Comparison of ENCODE assay signal across 8 cellular contexts in genomic region chr7:3300651-3301471, GRCh38. TPM values are rescaled to one million over a fixed set of nuclear protein-coding genes. Genes with fewer than 3 reads are reported as not detected.
A peak's percentile ranks its signal among the peaks of the same experiment; 100 is the strongest.
DNase-seq lines count a peak whose midpoint lies in the region; ATAC-seq and TF ChIP-seq lines count a peak whose summit lies in the region.

Gene SDK1 (plus strand): TSS chr7:3301252. CDS start chr7:3301587, 335 bp downstream.

- DNase-seq in DMS153 (lab: John Stamatoyannopoulos, UW) (peak; percentile 90), KG1 (lab: John Stamatoyannopoulos, UW) (peak; percentile 64), RWPE1 (ENCODE audit: low spot score) (peak; percentile 87), germinal center (ENCODE audit: low spot score) (peak; percentile 89), occipital lobe (lab: John Stamatoyannopoulos, UW) (peak; percentile 86), superior temporal gyrus (ENCODE audit: extremely low spot score) (peak; percentile 88)
- DNase-seq in activated naive CD4-positive, alpha-beta T cell treated with Interleukin-2 at 50 U/mL for 16 hours = peak; percentile 91

- peak; percentile 90 for ATAC-seq in GM21723 (IDR thresholded peaks at IDR 0.05; ENCODE audit: unreplicated experiment)

- peak; percentile 99 for TF ChIP-seq CTCF in RWPE1 (conservative IDR thresholded peaks at IDR 0.05; ENCODE audit: low read depth)

- no peak within 1 kb of the TSS for H3K27ac ChIP-seq in RWPE1

- CTCF ChIA-PET in RWPE1 (lab: Yijun Ruan, JAX) = interaction anchor here (0.6 to 0.7 kb wide), 4 partner anchors 16 to 383 kb away, joined by 3 to 4 read pairs (median 4); no protein-coding TSS in a partner anchor

- POLR2A ChIA-PET in RWPE1 (lab: Yijun Ruan, JAX; ENCODE audit: low non-redundant PET) = interaction anchor here (0.6 kb wide), 1 partner anchor 379 kb away, joined by 3 read pairs; no protein-coding TSS in a partner anchor

RNA-seq across cellular contexts. Expression of gene SDK1, which starts in this region (rescaled TPM):
- total RNA-seq in occipital lobe = 7.0 TPM
